Comparison of ENCODE assay signal across 8 cellular contexts in genomic region chr17:79008666-79009387, GRCh38. TPM values are rescaled to one million over a fixed set of nuclear protein-coding genes. Genes with fewer than 3 reads are reported as not detected.
DNase-seq lines count a peak whose midpoint lies in the region; ATAC-seq, FAIRE-seq and TF ChIP-seq lines count a peak whose summit lies in the region.

No MANE protein-coding gene starts in this region.

- TF ChIP-seq EP300 in GM12878 (IDR thresholded peaks at IDR 0.05; ENCODE audit: borderline replicate concordance in 1 of 2, control insufficient read depth in 1 of 2, low read depth in 2 of 2, low read length in 2 of 2) (no peak), tibial nerve (IDR thresholded peaks at IDR 0.05) (no peak)

- H3K36me3 ChIP-seq in GM12878 (ENCODE audit: control insufficient read depth in 2 of 2, insufficient read depth in 2 of 2, low read length in 1 of 2) (no peaks in the 10 kb centered on the region), liver (ENCODE audit: control insufficient read depth in 4 of 4, insufficient read depth in 3 of 4, low read depth in 1 of 4, low read length in 3 of 4) (no peaks in the 10 kb centered on the region), tibial nerve (peaks cover 0 to 3% (median 0%) of the 10 kb centered on the region in 3 donors)

- no TSS peak for BruUV-seq in GM12878 (replicated peaks; lab: Mats Ljungman, UMichigan)

- TF ChIP-seq RAD21 in GM12878 (IDR thresholded peaks at IDR 0.05; ENCODE audit: insufficient read depth, low read depth, low read length) (no peak), liver (IDR thresholded peaks at IDR 0.05) (no peak)

- 35% methylated on average over 7 of the region's 7 CpGs for WGBS in GM12878 (ENCODE audit: insufficient coverage, insufficient replicate concordance, low lambda C conversion rate, missing lambda C conversion rate)
- WGBS in liver: 48% methylated on average over 7 of the region's 7 CpGs
- WGBS in tibial nerve, 2 donors: 38 to 39% methylated on average over 6 to 7 of the region's 7 CpGs

- no peak for DNase-seq in activated CD4-positive, CD25-positive, alpha-beta regulatory T cell (lab: John Stamatoyannopoulos, UW)
- DNase-seq in GM12878 (ENCODE audit: low read depth, low spot score): no peak
- DNase-seq in tibial nerve (ENCODE audit: low spot score in 2 of 2): no peak
- DNase-seq in stimulated activated CD4-positive, alpha-beta T cell treated with anti-CD3 and anti-CD28 coated beads, Interleukin-4, amount 100 ng/mL, for 1 hour: no peak
- no peak for DNase-seq in SHP77 (lab: John Stamatoyannopoulos, UW)

- H3K79me2 ChIP-seq in GM12878 (ENCODE audit: control insufficient read depth, insufficient read depth, low read length): peaks cover 34% of the 10 kb centered on the region

- POLR2A ChIA-PET in GM12878 (lab: Charles Lee): interaction anchor here (0.6 kb wide), 2 partner anchors 10 to 256 kb away, joined by 4 to 8 read pairs; no protein-coding TSS in a partner anchor

- intact Hi-C loops in GM12878 (cut with micrococcal nuclease; ENCODE audit: unreplicated experiment): no loop called here

- RAD21 ChIA-PET in GM12878 (lab: Charles Lee; ENCODE audit: unreplicated experiment): interaction anchor here (0.6 kb wide), 1 partner anchor 12 kb away, joined by 3 read pairs; no protein-coding TSS in a partner anchor

- in situ Hi-C loops in GM12878 (cut with MboI): no loop called here

- TF ChIP-seq POLR2A in GM12878 (IDR thresholded peaks at IDR 0.05; ENCODE audit: low read depth, low read length) (no peak), tibial nerve (IDR thresholded peaks at IDR 0.05) (no peak)

- H3K27ac ChIP-seq in GM12878 (ENCODE audit: control insufficient read depth, insufficient read depth) (peak overlapping the region; percentile 86), liver (ENCODE audit: low read depth in 1 of 2, low read length in 2 of 2) (peak overlapping the region; percentile 52 to 83), tibial nerve (peak overlapping the region; percentile 85 to 91 (median 86))

- CTCF ChIA-PET in GM12878 (lab: Yijun Ruan, JAX): interaction anchor here (0.9 kb wide), 1 partner anchor 13 kb away, joined by 3 read pairs; no protein-coding TSS in a partner anchor

- no peak for FAIRE-seq in GM12878 (lab: Jason Lieb, UNC)

- H3K4me2 ChIP-seq in GM12878 (ENCODE audit: control insufficient read depth, insufficient read depth): peak overlapping the region; percentile 95

- peak overlapping the region; percentile 68 for H2AFZ ChIP-seq in GM12878 (ENCODE audit: control insufficient read depth, low read depth, low read length)

- TF ChIP-seq CTCF in GM12878 (IDR thresholded peaks at IDR 0.05 in 2 of 3, conservative IDR thresholded peaks at IDR 0.05 in 1 of 3; ENCODE audit: control insufficient read depth in 2 of 3, extremely low read depth in 1 of 3, insufficient read depth in 1 of 3, low read depth in 3 of 3, low read length in 3 of 3): no peak
- no peak for TF ChIP-seq CTCF in liver (IDR thresholded peaks at IDR 0.05; ENCODE audit: low read depth, low read length, missing input control)
- no peak for TF ChIP-seq CTCF in tibial nerve (IDR thresholded peaks at IDR 0.05)

- ATAC-seq in activated CD4-positive, CD25-positive, alpha-beta regulatory T cell treated with anti-CD3 and anti-CD28 coated beads, Interleukin-2, amount 50 U/mL, for 24 hours: peak; percentile 6 to 13
- peak; percentile 3; the same call in 1 of the 3 replicates for ATAC-seq in GM12878
- no peak for ATAC-seq in GM19328 (IDR thresholded peaks at IDR 0.05; ENCODE audit: unreplicated experiment)

- peak overlapping the region; percentile 90 for H3K9ac ChIP-seq in GM12878 (ENCODE audit: control insufficient read depth, insufficient read depth, low read length)
- H3K9ac ChIP-seq in liver (ENCODE audit: low read depth in 1 of 2, low read length in 2 of 2): peak overlapping the region; percentile 83 to 89

- SMC1A ChIA-PET in GM12878 (lab: Charles Lee; ENCODE audit: uncharacterized antibody, unreplicated experiment): interaction anchor here (0.6 kb wide), 1 partner anchor 59 kb away, joined by 3 read pairs; no protein-coding TSS in a partner anchor

- H4K20me1 ChIP-seq in GM12878 (ENCODE audit: control insufficient read depth, insufficient read depth): no peaks in the 10 kb centered on the region; the same call in 1 of the 2 replicates

- H3K4me1 ChIP-seq in GM12878 (ENCODE audit: control insufficient read depth, insufficient read depth, low read length) (peaks cover 8% of the 10 kb centered on the region), liver (ENCODE audit: control insufficient read depth in 4 of 4, insufficient read depth in 4 of 4, low read length in 3 of 4) (peaks cover 0 to 30% (median 10%) of the 10 kb centered on the region in 4 donors), tibial nerve (peaks cover 0 to 47% (median 23%) of the 10 kb centered on the region in 4 donors)

- H3K4me3 ChIP-seq in GM12878: peak overlapping the region; percentile 99
- H3K4me3 ChIP-seq in liver (ENCODE audit: low read depth in 1 of 3, low read length in 3 of 3): peak overlapping the region; percentile 59 to 98 (median 91)
- peak overlapping the region; percentile 64 to 98 (median 79) for H3K4me3 ChIP-seq in tibial nerve

- H3K27me3 ChIP-seq in GM12878 (replicated peaks in 1 of 2; ENCODE audit: control insufficient read depth in 2 of 2, insufficient read depth in 2 of 2, low read length in 1 of 2) (no peaks in the 10 kb centered on the region; a peak in 1 of 4 replicates), liver (ENCODE audit: control insufficient read depth in 4 of 4, insufficient read depth in 4 of 4, low read length in 3 of 4) (no peaks in the 10 kb centered on the region), tibial nerve (no peaks in the 10 kb centered on the region)

- H3K9me3 ChIP-seq in GM12878 (replicated peaks; ENCODE audit: control insufficient read depth, insufficient read depth, low read length) (no peaks in the 10 kb centered on the region), liver (ENCODE audit: control insufficient read depth in 4 of 4, low read length in 3 of 4) (no peaks in the 10 kb centered on the region), tibial nerve (no peaks in the 10 kb centered on the region)

RNA-seq across cellular contexts. Expression of gene CANT1, which starts 0.7 kb away (rescaled TPM):
- total RNA-seq in GM12878 (2013; cell fraction: nucleolus; rRNA removed): 25.7 and 30.1 TPM in 2 replicates
- 18.6 and 20.0 TPM in 2 replicates for total RNA-seq in GM12878 (2014; rRNA removed)
- 10.7 and 12.2 TPM in 2 replicates for total RNA-seq in GM12878 (2014; rRNA removed; fragmentation: Illumina TruSeq; extraction: Trizol)
- total RNA-seq in GM12878 (2021): 48.5 and 59.2 TPM in 2 replicates
- 9.2 TPM for polyA plus RNA-seq in GM12878 (2011; ENCODE audit: low read depth)
- polyA plus RNA-seq in GM12878 (2011; rRNA removed): 20.5 and 28.8 TPM in 2 replicates
- polyA plus RNA-seq in GM12878 (2011; cell fraction: cytosol; rRNA removed): 36.5 and 38.5 TPM in 2 replicates
- 27.3 and 30.3 TPM in 2 replicates for polyA plus RNA-seq in GM12878 (2011; cell fraction: nucleus; rRNA removed)
- 22.0 and 25.3 TPM in 2 replicates for polyA plus RNA-seq in GM12878 (2012)
- polyA plus RNA-seq in GM12878 (2014; fragmentation: Illumina TruSeq; extraction: Trizol): 13.6 and 18.4 TPM in 2 replicates
- 1 to 10 TPM; 2.2 to 7.9 TPM for polyA plus RNA-seq in GM12878 (2014; fragmentation: Nextera tagmentation; extraction: Ambion mirVana)
- polyA plus RNA-seq in GM12878 (2014; rRNA removed): 21.8 and 23.4 TPM in 2 replicates
- 10 to 100 TPM; 28.3 to 34.0 TPM for polyA plus RNA-seq in GM12878 (2016; fragmentation: Nextera tagmentation; extraction: Ambion mirVana)
- 26.1 and 39.0 TPM in 2 replicates for polyA minus RNA-seq in GM12878 (2011; rRNA and poly(A)+ RNA removed)
- polyA minus RNA-seq in GM12878 (2011; cell fraction: cytosol; rRNA and poly(A)+ RNA removed): 16.4 and 19.6 TPM in 2 replicates
- 11.4 and 20.2 TPM in 2 replicates for polyA minus RNA-seq in GM12878 (2011; cell fraction: nucleus; rRNA and poly(A)+ RNA removed)
- 10 to 100 TPM; 14.0 to 18.9 TPM for total RNA-seq in liver
- 10 to 100 TPM in 1 of 2 donors, 1 to 10 TPM in 1; 6.2 to 20.0 TPM for polyA plus RNA-seq in liver
- total RNA-seq in tibial nerve: 10 to 100 TPM; 21.0 to 27.3 (median 25.5) TPM

RNA-seq across cellular contexts. Expression of gene C1QTNF1, which starts 15.1 kb away (rescaled TPM):
- total RNA-seq in GM12878 (2013; cell fraction: nucleolus; rRNA removed): 0.56 and 0.59 TPM in 2 replicates
- total RNA-seq in GM12878 (2014; rRNA removed) (0.28 and 0.33 TPM in 2 replicates), GM12878 (2014; rRNA removed; fragmentation: Illumina TruSeq; extraction: Trizol) (0.05 and 0.09 TPM in 2 replicates), GM12878 (2021) (0.21 and 0.56 TPM in 2 replicates), liver (10 to 100 TPM in 1 of 2 donors, under 1 TPM in 1; 0.56 to 54.6 TPM), tibial nerve (100 to 1,000 TPM in 1 of 4 donors, 10 to 100 TPM in 3; 67.1 to 147 (median 90.0) TPM)
- polyA plus RNA-seq in GM12878 (2011; ENCODE audit: low read depth): not detected
- polyA plus RNA-seq in GM12878 (2011; rRNA removed) (not detected in 2 replicates), GM12878 (2014; fragmentation: Illumina TruSeq; extraction: Trizol) (0.10 TPM in 1 of 2 replicates, not detected in the other), GM12878 (2014; fragmentation: Nextera tagmentation; extraction: Ambion mirVana) (not detected), GM12878 (2014; rRNA removed) (0.46 and 1.1 TPM in 2 replicates), GM12878 (2016; fragmentation: Nextera tagmentation; extraction: Ambion mirVana) (under 1 TPM in 1 of 2 experiments, not detected in 1; 0.05 TPM), liver (10 to 100 TPM in 1 of 2 donors, 1 to 10 TPM in 1; 8.3 to 23.9 TPM)
- 0.03 and 0.08 TPM in 2 replicates for polyA plus RNA-seq in GM12878 (2011; cell fraction: cytosol; rRNA removed)
- 0.03 and 0.07 TPM in 2 replicates for polyA plus RNA-seq in GM12878 (2011; cell fraction: nucleus; rRNA removed)
- polyA plus RNA-seq in GM12878 (2012): 0.07 and 0.18 TPM in 2 replicates
- not detected in 2 replicates for polyA minus RNA-seq in GM12878 (2011; rRNA and poly(A)+ RNA removed)
- not detected in 2 replicates for polyA minus RNA-seq in GM12878 (2011; cell fraction: cytosol; rRNA and poly(A)+ RNA removed)
- not detected in 2 replicates for polyA minus RNA-seq in GM12878 (2011; cell fraction: nucleus; rRNA and poly(A)+ RNA removed)

RNA-seq across cellular contexts. Expression of gene LGALS3BP, which starts 29.1 kb away (rescaled TPM):
- total RNA-seq in GM12878 (2013; cell fraction: nucleolus; rRNA removed): 2.4 and 4.0 TPM in 2 replicates
- total RNA-seq in GM12878 (2014; rRNA removed): 1.9 and 2.2 TPM in 2 replicates
- total RNA-seq in GM12878 (2014; rRNA removed; fragmentation: Illumina TruSeq; extraction: Trizol): 1.0 TPM in 2 replicates
- 5.2 and 5.8 TPM in 2 replicates for total RNA-seq in GM12878 (2021)
- 1.5 TPM for polyA plus RNA-seq in GM12878 (2011; ENCODE audit: low read depth)
- 0.82 and 2.0 TPM in 2 replicates for polyA plus RNA-seq in GM12878 (2011; rRNA removed)
- polyA plus RNA-seq in GM12878 (2011; cell fraction: cytosol; rRNA removed): 3.4 and 3.5 TPM in 2 replicates
- polyA plus RNA-seq in GM12878 (2011; cell fraction: nucleus; rRNA removed): 9.5 and 14.8 TPM in 2 replicates
- polyA plus RNA-seq in GM12878 (2012): 2.0 and 2.3 TPM in 2 replicates
- polyA plus RNA-seq in GM12878 (2014; fragmentation: Illumina TruSeq; extraction: Trizol): 1.4 and 1.7 TPM in 2 replicates
- polyA plus RNA-seq in GM12878 (2014; fragmentation: Nextera tagmentation; extraction: Ambion mirVana): under 1 TPM; 0.52 to 0.62 TPM
- polyA plus RNA-seq in GM12878 (2014; rRNA removed): 1.8 and 2.7 TPM in 2 replicates
- polyA plus RNA-seq in GM12878 (2016; fragmentation: Nextera tagmentation; extraction: Ambion mirVana): 1 to 10 TPM; 2.0 to 3.5 TPM
- polyA minus RNA-seq in GM12878 (2011; rRNA and poly(A)+ RNA removed): 2.2 and 5.8 TPM in 2 replicates
- 4.8 and 5.2 TPM in 2 replicates for polyA minus RNA-seq in GM12878 (2011; cell fraction: cytosol; rRNA and poly(A)+ RNA removed)
- 2.2 and 2.5 TPM in 2 replicates for polyA minus RNA-seq in GM12878 (2011; cell fraction: nucleus; rRNA and poly(A)+ RNA removed)
- 10 to 100 TPM; 66.0 to 69.3 TPM for total RNA-seq in liver
- 100 to 1,000 TPM in 1 of 2 donors, 10 to 100 TPM in 1; 89.1 to 224 TPM for polyA plus RNA-seq in liver
- 100 to 1,000 TPM; 191 to 392 (median 296) TPM for total RNA-seq in tibial nerve

Comparison
In these comparisons a context has a peak if more than half of its experiments do, and no peak if none do; other contexts are left out.
1. RNA of gene LGALS3BP, which starts 29.1 kb away (total RNA-seq): 191 to 392 TPM in tibial nerve and 66.0 to 69.3 TPM in liver; 1.0 to 5.8 TPM in GM12878; every median in the first group is over 4 times any median in the second.
2. Peak in every context shown above with its lines, with median percentiles within 50 percentile points of each other: H3K27ac ChIP-seq and H3K4me3 ChIP-seq.